ENCODE assay signal across 35 cellular contexts in the genomic region with DNA sequence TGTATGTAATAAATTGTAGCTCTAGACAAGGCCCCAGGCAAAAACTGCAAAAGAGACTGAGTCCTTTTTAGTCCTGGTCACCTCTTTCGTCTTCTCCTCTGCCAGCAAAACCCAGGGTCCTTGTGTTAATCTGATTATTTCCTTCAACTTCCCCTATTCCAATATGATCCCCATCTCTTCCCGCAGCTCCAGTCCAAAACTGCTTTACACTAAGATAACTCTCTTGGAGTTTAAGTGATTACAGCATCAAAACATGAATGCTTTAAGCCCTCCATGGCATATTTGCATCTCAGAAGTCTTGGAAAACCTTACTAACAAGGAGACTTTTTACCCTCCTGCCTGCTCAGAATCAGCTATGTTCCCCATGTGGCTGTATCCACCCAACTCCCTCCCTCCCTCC. TPM values are rescaled to one million over a fixed set of nuclear protein-coding genes. Genes with fewer than 3 reads are reported as not detected.
"Had no signal": no experiment of that assay in that cellular context is flagged by ENCODE, and none has a peak within 500 bp of the region (broad histone marks: within the 10 kb centered on the region; RNA-seq: fewer than 3 reads in every experiment).

No MANE protein-coding gene starts in this region.

- H3K9me3 ChIP-seq: SJCRH30, SK-N-SH had no signal

- H3K4me3 ChIP-seq: PC-9, SJCRH30 had no signal

- H3K27me3 ChIP-seq: SJCRH30 had no signal

- DNase-seq: Karpas-422, MM.1S, MV-4-11, NCI-H1092, NCI-H1105, NCI-H1417 treated with DMSO at 0.1 percent for 48 hours, NCI-H1436 treated with DMSO at 0.1 percent for 48 hours, NCI-H1694 treated with DMSO at 0.1 percent for 48 hours, NCI-H1930, NCI-H2029 treated with DMSO at 0.1 percent for 48 hours, NCI-H2081 treated with DMSO at 0.1 percent for 48 hours, NCI-H2107, NCI-H2171, NCI-H226, NCI-H446 treated with DMSO at 0.1 percent for 48 hours, NCI-H510A, NCI-H524, NCI-H526, NCI-H69, NCI-H748 treated with DMSO at 0.1 percent for 48 hours, NCI-H82, PC-9, SHP77, SIG-M5, SJCRH30, SK-N-SH, SW 1271 had no signal

- H3K9ac ChIP-seq: KMS-11, SK-N-SH had no signal

- ATAC-seq: Panc1, Right ventricle myocardium inferior had no signal

- H3K36me3 ChIP-seq: SJCRH30 had no signal

- H2AFZ ChIP-seq: PC-9 had no signal

- FAIRE-seq: RCC 7860 had no signal

- H3K27ac ChIP-seq: KMS-11, PC-9, RWPE1, SJCRH30 had no signal

- H3K4me1 ChIP-seq: SJCRH30 had no signal

- H3K4me2 ChIP-seq: KMS-11, PC-9, SK-N-SH had no signal

RNA-seq across cellular contexts. Expression of gene MAGEA1, which starts 59.3 kb away (rescaled TPM):
- total RNA-seq: LHCN-M2, MCF 10A, OCI-LY7, PC-9, Right ventricle myocardium inferior, SJCRH30 had no signal
